Comparison of ENCODE assay signal across 18 cellular contexts in genomic region chr11:47289856-47290255, GRCh38.
"Had no signal": no experiment of that assay in that cellular context is flagged by ENCODE, and none has a peak within 500 bp of the region (broad histone marks: within the 10 kb centered on the region; RNA-seq: fewer than 3 reads in every experiment).

No MANE protein-coding gene starts in this region.

- H3K27me3 ChIP-seq: neural progenitor cell, tibial nerve, upper lobe of left lung had no signal

- H3K4me3 ChIP-seq: neural progenitor cell, skin epidermis, thoracic aorta, tibial nerve, upper lobe of left lung had no signal

- H3K4me1 ChIP-seq: neural progenitor cell, parathyroid adenoma, tibial nerve, upper lobe of left lung had no signal

- H3K27ac ChIP-seq: neural progenitor cell, parathyroid adenoma, skin epidermis, thoracic aorta, tibial nerve had no signal

- ATAC-seq: effector memory CD8-positive, alpha-beta T cell; left lobe of liver; naive thymus-derived CD4-positive, alpha-beta T cell; stimulated activated naive B cell treated with anti-CD40 and anti-IgM and Interleukin-4, amounts not matched to agents 10 μg/mL and 1 μg/mL and 100 μg/mL, for 72 hours had no signal

- H3K9me3 ChIP-seq: thoracic aorta, tibial nerve, upper lobe of left lung had no signal

- H3K9ac ChIP-seq: neural progenitor cell, parathyroid adenoma had no signal

- DNase-seq: cortex of kidney; effector memory CD8-positive, alpha-beta T cell; erythroblast; head of caudate nucleus; kidney; mesenchymal stem cell; midbrain; naive thymus-derived CD4-positive, alpha-beta T cell; stimulated activated CD4-positive, alpha-beta T cell treated with anti-CD3 and anti-CD28 coated beads, Interleukin-15, amount 100 ng/mL, for 24 hours; stimulated activated CD4-positive, alpha-beta T cell treated with anti-CD3 and anti-CD28 coated beads, Interleukin-2, amount 100 ng/mL, for 48 hours; stimulated activated naive B cell treated with anti-CD40 and anti-IgM and Interleukin-4, amounts not matched to agents 10 μg/mL and 1 μg/mL and 100 μg/mL, for 72 hours had no signal

- H3K36me3 ChIP-seq: neural progenitor cell had no signal
